ENCODE assay signal across 17 cellular contexts in genomic region chr4:48028654-48029053, GRCh38. TPM values are rescaled to one million over a fixed set of nuclear protein-coding genes. Genes with fewer than 3 reads are reported as not detected.
DNase-seq lines count a peak whose midpoint lies in the region; ATAC-seq and TF ChIP-seq lines count a peak whose summit lies in the region.
"Had no signal": no experiment of that assay in that cellular context is flagged by ENCODE, and none has a peak within 500 bp of the region (broad histone marks: within the 10 kb centered on the region; RNA-seq: fewer than 3 reads in every experiment).

No MANE protein-coding gene starts in this region.

- no peak for DNase-seq in WTC11 (ENCODE audit: low spot score)
- no peak for DNase-seq in HT-29 (ENCODE audit: low spot score)
- no peak for DNase-seq in activated naive CD4-positive, alpha-beta T cell treated with anti-CD3 and anti-CD28 coated beads for 36 hours
- DNase-seq in EL, result no peak
- DNase-seq in NK-92 (lab: John Stamatoyannopoulos, UW; ENCODE audit: unreplicated experiment), result no peak
- DNase-seq: dorsolateral prefrontal cortex; GDM1; mucosa of descending colon; NCI-H1092; SHP77; stimulated activated CD4-positive, alpha-beta T cell treated with anti-CD3 and anti-CD28 coated beads, Interleukin-2, amount 100 ng/mL, for 24 hours; stimulated activated naive CD4-positive, alpha-beta T cell treated with Interleukin-2 at 50 U/mL for 16 hours had no signal

- peak; percentile 60 for ATAC-seq in GM18868 (IDR thresholded peaks at IDR 0.05; ENCODE audit: unreplicated experiment)
- peak; percentile 54 for ATAC-seq in GM21576 (IDR thresholded peaks at IDR 0.05; ENCODE audit: unreplicated experiment)
- peak; percentile 70 for ATAC-seq in HG03066 (IDR thresholded peaks at IDR 0.05; ENCODE audit: low read depth, unreplicated experiment)
- no peak; the same call in 1 of the 2 replicates for ATAC-seq in WTC11
- ATAC-seq: mucosa of descending colon had no signal

- H3K36me3 Mint-ChIP-seq in WTC11, result peaks cover 10% of the 10 kb centered on the region
- no peaks in the 10 kb centered on the region for H3K36me3 Mint-ChIP-seq in activated naive CD4-positive, alpha-beta T cell treated with anti-CD3 and anti-CD28 coated beads for 36 hours (ENCODE audit: low read depth)

- CTCF ChIA-PET in WTC11 (lab: Charles Lee), result no interaction called here
- CTCF ChIA-PET in activated naive CD4-positive, alpha-beta T cell treated with anti-CD3 and anti-CD28 coated beads for 36 hours (lab: Charles Lee), result interaction anchor here (0.8 to 10.7 kb wide), 3 partner anchors 11 to 149 kb away, joined by 3 to 105 read pairs (median 14); no protein-coding TSS in a partner anchor

- TF ChIP-seq CTCF in WTC11 (IDR thresholded peaks at IDR 0.05), result no peak

- peak overlapping the region; percentile 18; the same call in 1 of the 2 replicates for H3K4me3 Mint-ChIP-seq in WTC11
- H3K4me3 Mint-ChIP-seq in activated naive CD4-positive, alpha-beta T cell treated with anti-CD3 and anti-CD28 coated beads for 36 hours, result no peak overlapping the region

- intact Hi-C loops in activated naive CD4-positive, alpha-beta T cell treated with anti-CD3 and anti-CD28 coated beads for 36 hours (cut with micrococcal nuclease), result no loop called here

- peaks cover 34% of the 10 kb centered on the region for H3K4me1 Mint-ChIP-seq in WTC11
- H3K4me1 Mint-ChIP-seq in activated naive CD4-positive, alpha-beta T cell treated with anti-CD3 and anti-CD28 coated beads for 36 hours (ENCODE audit: low read depth), result peaks cover 32% of the 10 kb centered on the region

- POLR2A ChIA-PET in WTC11 (lab: Charles Lee), result no interaction called here

- peak overlapping the region; percentile 16 for H3K27ac Mint-ChIP-seq in WTC11
- no peak overlapping the region for H3K27ac Mint-ChIP-seq in activated naive CD4-positive, alpha-beta T cell treated with anti-CD3 and anti-CD28 coated beads for 36 hours

- H3K27me3 Mint-ChIP-seq in WTC11 (ENCODE audit: low read depth), result no peaks in the 10 kb centered on the region
- H3K27me3 Mint-ChIP-seq in activated naive CD4-positive, alpha-beta T cell treated with anti-CD3 and anti-CD28 coated beads for 36 hours (ENCODE audit: low read depth), result no peaks in the 10 kb centered on the region

- no peaks in the 10 kb centered on the region for H3K9me3 Mint-ChIP-seq in WTC11
- H3K9me3 Mint-ChIP-seq in activated naive CD4-positive, alpha-beta T cell treated with anti-CD3 and anti-CD28 coated beads for 36 hours, result no peaks in the 10 kb centered on the region

TF ChIP-seq in WTC11, 78 proteins besides CTCF, POLR2A, EP300 and RAD21:
- TF ChIP-seq, protein P1, sequence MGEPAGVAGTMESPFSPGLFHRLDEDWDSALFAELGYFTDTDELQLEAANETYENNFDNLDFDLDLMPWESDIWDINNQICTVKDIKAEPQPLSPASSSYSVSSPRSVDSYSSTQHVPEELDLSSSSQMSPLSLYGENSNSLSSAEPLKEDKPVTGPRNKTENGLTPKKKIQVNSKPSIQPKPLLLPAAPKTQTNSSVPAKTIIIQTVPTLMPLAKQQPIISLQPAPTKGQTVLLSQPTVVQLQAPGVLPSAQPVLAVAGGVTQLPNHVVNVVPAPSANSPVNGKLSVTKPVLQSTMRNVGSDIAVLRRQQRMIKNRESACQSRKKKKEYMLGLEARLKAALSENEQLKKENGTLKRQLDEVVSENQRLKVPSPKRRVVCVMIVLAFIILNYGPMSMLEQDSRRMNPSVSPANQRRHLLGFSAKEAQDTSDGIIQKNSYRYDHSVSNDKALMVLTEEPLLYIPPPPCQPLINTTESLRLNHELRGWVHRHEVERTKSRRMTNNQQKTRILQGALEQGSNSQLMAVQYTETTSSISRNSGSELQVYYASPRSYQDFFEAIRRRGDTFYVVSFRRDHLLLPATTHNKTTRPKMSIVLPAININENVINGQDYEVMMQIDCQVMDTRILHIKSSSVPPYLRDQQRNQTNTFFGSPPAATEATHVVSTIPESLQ (CRISPR knock-in tag; IDR thresholded peaks at IDR 0.05), result no peak
- no peak for TF ChIP-seq ZBTB21 (CRISPR knock-in tag; IDR thresholded peaks at IDR 0.05; ENCODE audit: borderline replicate concordance)
- TF ChIP-seq ZNF317 (CRISPR knock-in tag; IDR thresholded peaks at IDR 0.05; ENCODE audit: borderline replicate concordance, low read depth), result no peak
- TF ChIP-seq MXD4 (CRISPR knock-in tag; IDR thresholded peaks at IDR 0.05; ENCODE audit: borderline replicate concordance), result no peak
- TF ChIP-seq ZNF671 (CRISPR knock-in tag; IDR thresholded peaks at IDR 0.05), result no peak
- no peak for TF ChIP-seq SMAD3 (CRISPR knock-in tag; IDR thresholded peaks at IDR 0.05; ENCODE audit: borderline replicate concordance)
- TF ChIP-seq FOXJ3 (CRISPR knock-in tag; IDR thresholded peaks at IDR 0.05; ENCODE audit: borderline replicate concordance), result no peak
- TF ChIP-seq CREM (CRISPR knock-in tag; IDR thresholded peaks at IDR 0.05), result no peak
- no peak for TF ChIP-seq PRRX2 (CRISPR knock-in tag; IDR thresholded peaks at IDR 0.05)
- no peak for TF ChIP-seq GRHL2 (CRISPR knock-in tag; IDR thresholded peaks at IDR 0.05; ENCODE audit: insufficient replicate concordance, severe bottlenecking)
- no peak for TF ChIP-seq TEAD4 (CRISPR knock-in tag; IDR thresholded peaks at IDR 0.05)
- TF ChIP-seq ZSCAN18 (CRISPR knock-in tag; IDR thresholded peaks at IDR 0.05), result no peak
TF ChIP-seq in WTC11: peak in this region for 0.

RNA-seq across cellular contexts. Expression of gene NIPAL1, which starts 12.1 kb away (rescaled TPM):
- total RNA-seq in WTC11 (2021), result 7.1 to 8.4 TPM (median 7.2 TPM) in 3 replicates
- 10.3 and 16.5 TPM in 2 replicates for total RNA-seq in HT-29 (2014; rRNA removed; shearing (Covaris generic))
- 1 to 10 TPM; 1.0 to 2.0 TPM for total RNA-seq in activated naive CD4-positive, alpha-beta T cell treated with anti-CD3 and anti-CD28 coated beads for 36 hours

RNA-seq across cellular contexts. Expression of gene CNGA1, which starts 12.2 kb away (rescaled TPM):
- total RNA-seq in WTC11 (2021), result 0.50 to 1.9 TPM (median 1.1 TPM) in 3 replicates
- total RNA-seq in HT-29 (2014; rRNA removed; shearing (Covaris generic)), result 6.5 and 9.5 TPM in 2 replicates
- under 1 TPM; 0.26 to 0.94 TPM for total RNA-seq in activated naive CD4-positive, alpha-beta T cell treated with anti-CD3 and anti-CD28 coated beads for 36 hours
- total RNA-seq: ascending aorta, pulmonary artery endothelial cell had no signal
